ENCODE assay signal across 1 cellular context in the genomic region with DNA sequence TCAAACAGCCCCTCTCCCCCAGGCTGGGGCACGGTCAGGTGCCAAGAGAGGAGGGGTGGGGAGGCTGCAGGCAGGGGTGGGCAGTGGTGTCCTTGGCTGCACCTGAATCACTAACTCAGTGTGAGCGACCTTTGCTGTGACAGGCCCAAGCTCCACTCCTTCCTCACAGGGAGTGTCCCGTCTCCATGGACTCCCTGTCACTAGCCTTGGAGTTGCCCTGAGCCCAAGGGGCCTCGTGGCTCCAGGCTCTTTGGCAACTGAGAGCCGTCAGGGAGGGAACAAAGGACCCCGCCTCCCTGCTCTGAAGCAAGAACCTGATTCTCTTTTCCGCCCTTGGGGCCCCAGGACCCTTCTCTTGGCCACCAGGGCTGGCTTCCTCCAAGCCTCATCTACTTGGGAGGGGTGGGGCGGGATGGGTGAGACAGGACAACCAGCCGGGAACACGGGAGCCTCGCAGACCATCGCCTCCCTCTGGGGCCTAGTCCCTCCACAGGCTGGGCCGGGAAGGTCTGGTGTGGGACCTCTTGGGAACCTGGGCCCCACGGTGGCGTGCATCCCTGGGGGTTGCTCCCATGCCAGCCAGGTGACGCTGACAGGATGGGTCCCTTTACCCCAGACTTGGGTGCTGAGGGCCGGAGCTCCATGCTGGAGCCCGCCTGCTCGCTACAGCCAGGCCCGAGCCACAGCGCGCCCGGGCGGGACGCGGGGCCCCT.
A peak's percentile ranks its signal among the peaks of the same experiment; 100 is the strongest.
TF ChIP-seq lines count a peak whose summit lies in the region.

No MANE protein-coding gene starts in this region.

TF ChIP-seq in K562, 482 proteins besides CTCF, POLR2A, EP300 and RAD21:
- TF ChIP-seq PCBP1 (IDR thresholded peaks at IDR 0.05; ENCODE audit: low read depth, low read length, poor library complexity, severe bottlenecking): peak; percentile 15
- TF ChIP-seq, protein P1, sequence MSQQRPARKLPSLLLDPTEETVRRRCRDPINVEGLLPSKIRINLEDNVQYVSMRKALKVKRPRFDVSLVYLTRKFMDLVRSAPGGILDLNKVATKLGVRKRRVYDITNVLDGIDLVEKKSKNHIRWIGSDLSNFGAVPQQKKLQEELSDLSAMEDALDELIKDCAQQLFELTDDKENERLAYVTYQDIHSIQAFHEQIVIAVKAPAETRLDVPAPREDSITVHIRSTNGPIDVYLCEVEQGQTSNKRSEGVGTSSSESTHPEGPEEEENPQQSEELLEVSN (IDR thresholded peaks at IDR 0.05; ENCODE audit: borderline replicate concordance in 1 of 2, extremely low read depth in 1 of 2, insufficient read depth in 1 of 2, insufficient read length in 1 of 2, low read depth in 1 of 2, low read length in 1 of 2, poor library complexity in 1 of 2, severe bottlenecking in 1 of 2): no peak
- TF ChIP-seq CBFB (CRISPR knock-in tag; IDR thresholded peaks at IDR 0.05): 0 out of 2 replicates have a peak, but pooled peaks have one; percentile 20
